16 cellular contexts compared by ENCODE assay signal in the genomic region with DNA sequence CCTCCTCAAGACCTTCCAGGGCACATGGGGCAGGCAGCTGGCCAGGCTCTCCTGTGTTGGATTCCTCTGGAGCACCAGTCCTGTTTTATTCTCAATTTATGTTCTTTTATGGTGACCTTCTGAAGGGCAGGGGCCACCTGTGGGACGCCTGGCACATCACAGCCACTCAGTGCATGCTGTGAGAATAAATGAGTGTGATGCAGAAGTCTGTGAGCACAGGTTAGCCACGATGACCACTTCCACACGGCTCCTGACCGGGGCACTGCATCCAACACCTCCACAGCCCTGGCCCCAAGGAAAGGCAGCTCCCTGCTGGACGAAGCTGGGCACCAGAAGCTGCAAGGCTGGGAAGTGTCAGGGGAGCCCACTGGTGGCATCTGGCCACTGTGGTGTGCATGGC.
DNase-seq lines count a peak whose midpoint lies in the region; ATAC-seq, FAIRE-seq and TF ChIP-seq lines count a peak whose summit lies in the region.
"Had no signal": no experiment of that assay in that cellular context is flagged by ENCODE, and none has a peak within 500 bp of the region (broad histone marks: within the 10 kb centered on the region; RNA-seq: fewer than 3 reads in every experiment).

No MANE protein-coding gene starts in this region.

- H2AFZ ChIP-seq in keratinocyte (ENCODE audit: control insufficient read depth, low read length) = no peak overlapping the region
- H2AFZ ChIP-seq: GM23338 had no signal

- CTCF ChIA-PET in HEK293 (lab: Yijun Ruan, JAX) = no interaction called here

- TF ChIP-seq CTCF in HEK293 (tag by site-specific recombination; IDR thresholded peaks at IDR 0.05) (no peak), keratinocyte (optimal IDR thresholded peaks at IDR 0.05 in 1 of 3, IDR thresholded peaks at IDR 0.05 in 1 of 3, conservative IDR thresholded peaks at IDR 0.05 in 1 of 3; ENCODE audit: extremely low read depth in 1 of 3, insufficient read depth in 2 of 3, low read length in 3 of 3) (no peak)

- H3K9me3 Mint-ChIP-seq in stimulated activated effector memory CD8-positive, alpha-beta T cell treated with anti-CD3 and anti-CD28 coated beads, Interleukin-12 subunit alpha, Interleukin-12 subunit beta, amount 100 ng/mL, for 72 hours = no peaks in the 10 kb centered on the region
- H3K9me3 Mint-ChIP-seq: GM23338 had no signal

- POLR2A ChIA-PET in HEK293 (lab: Yijun Ruan, JAX) = no interaction called here

- no peaks in the 10 kb centered on the region for H3K79me2 ChIP-seq in keratinocyte (ENCODE audit: control insufficient read depth, insufficient read depth, low read length)

- H3K27ac ChIP-seq in HEK293 (ENCODE audit: extremely low read depth, low read depth, low read length) (no peak overlapping the region), keratinocyte (ENCODE audit: control insufficient read depth, insufficient read depth, low read length) (peak overlapping the region; percentile 79)
- H3K27ac ChIP-seq: HL-60 had no signal

- H3K4me1 ChIP-seq in HEK293 (ENCODE audit: control insufficient read depth, insufficient read depth, low read length) (no peaks in the 10 kb centered on the region), keratinocyte (ENCODE audit: control insufficient read depth, extremely low read depth, insufficient read depth, low read length) (peaks cover 57% of the 10 kb centered on the region)

- H4K20me1 ChIP-seq in keratinocyte (ENCODE audit: control insufficient read depth, extremely low read depth, insufficient read depth, low read length) = no peaks in the 10 kb centered on the region

- H3K27me3 Mint-ChIP-seq in T-helper 17 cell = no peaks in the 10 kb centered on the region

- H3K27me3 ChIP-seq in keratinocyte (ENCODE audit: control insufficient read depth, extremely low read depth, insufficient read depth, low read length) = no peaks in the 10 kb centered on the region

- no peak overlapping the region for H3K4me3 ChIP-seq in HEK293 (ENCODE audit: low read depth, low read length)
- H3K4me3 ChIP-seq in keratinocyte (ENCODE audit: control insufficient read depth in 2 of 3, extremely low read depth in 1 of 3, insufficient read depth in 2 of 3, low read depth in 1 of 3, low read length in 3 of 3) = no peak overlapping the region
- H3K4me3 ChIP-seq: GM23338 had no signal

- FAIRE-seq in keratinocyte (lab: Jason Lieb, UNC) = no peak
- FAIRE-seq: HTR-8/SVneo had no signal

- H3K9me1 ChIP-seq in keratinocyte (ENCODE audit: control insufficient read depth, extremely low read depth, insufficient read depth, low read length) = no peaks in the 10 kb centered on the region

- peak overlapping the region; percentile 41 for H3K27ac Mint-ChIP-seq in T-helper 17 cell
- H3K27ac Mint-ChIP-seq in stimulated activated effector memory CD8-positive, alpha-beta T cell treated with anti-CD3 and anti-CD28 coated beads, Interleukin-12 subunit alpha, Interleukin-12 subunit beta, amount 100 ng/mL, for 72 hours = peak overlapping the region; percentile 20
- H3K27ac Mint-ChIP-seq: GM23338 had no signal

- no peak overlapping the region for H3K4me2 ChIP-seq in keratinocyte (ENCODE audit: control insufficient read depth, extremely low read depth, insufficient read depth, low read depth, low read length)
- H3K4me2 ChIP-seq: GM23338 had no signal

- no peaks in the 10 kb centered on the region for H3K9me3 ChIP-seq in HEK293 (ENCODE audit: control insufficient read depth, insufficient read depth, low read depth, low read length)
- no peaks in the 10 kb centered on the region for H3K9me3 ChIP-seq in T-helper 17 cell (ENCODE audit: control insufficient read depth, low read length, poor library complexity, severe bottlenecking)
- H3K9me3 ChIP-seq in keratinocyte (ENCODE audit: control insufficient read depth, low read depth, low read length) = no peaks in the 10 kb centered on the region

- H3K36me3 ChIP-seq in HEK293 (ENCODE audit: control insufficient read depth in 2 of 2, insufficient read depth in 1 of 2, low read length in 2 of 2) = no peaks in the 10 kb centered on the region
- H3K36me3 ChIP-seq in keratinocyte (ENCODE audit: control insufficient read depth in 2 of 2, extremely low read depth in 1 of 2, insufficient read depth in 2 of 2, low read length in 2 of 2) = no peaks in the 10 kb centered on the region

- H3K4me1 Mint-ChIP-seq in T-helper 17 cell = peaks cover 7% of the 10 kb centered on the region
- H3K4me1 Mint-ChIP-seq in stimulated activated effector memory CD8-positive, alpha-beta T cell treated with anti-CD3 and anti-CD28 coated beads, Interleukin-12 subunit alpha, Interleukin-12 subunit beta, amount 100 ng/mL, for 72 hours = peaks cover 29% of the 10 kb centered on the region

- H3K4me3 Mint-ChIP-seq in T-helper 17 cell = no peak overlapping the region
- no peak overlapping the region for H3K4me3 Mint-ChIP-seq in stimulated activated effector memory CD8-positive, alpha-beta T cell treated with anti-CD3 and anti-CD28 coated beads, Interleukin-12 subunit alpha, Interleukin-12 subunit beta, amount 100 ng/mL, for 72 hours
- H3K4me3 Mint-ChIP-seq: GM23338 had no signal

- ATAC-seq in T-helper 17 cell (no peak), GM21367 (IDR thresholded peaks at IDR 0.05; ENCODE audit: unreplicated experiment) (no peak), HG02623 (IDR thresholded peaks at IDR 0.05; ENCODE audit: unreplicated experiment) (no peak)
- no peak for ATAC-seq in stimulated activated effector memory CD8-positive, alpha-beta T cell treated with anti-CD3 and anti-CD28 coated beads, Interleukin-12 subunit alpha, Interleukin-12 subunit beta, amount 100 ng/mL, for 72 hours
- ATAC-seq: GM23338, HCT116 had no signal

- DNase-seq in T-helper 17 cell = no peak
- DNase-seq in keratinocyte (ENCODE audit: low read depth, low spot score) = no peak
- no peak for DNase-seq in stimulated activated effector memory CD8-positive, alpha-beta T cell treated with anti-CD3 and anti-CD28 coated beads, Interleukin-12 subunit alpha, Interleukin-12 subunit beta, amount 100 ng/mL, for 72 hours (ENCODE audit: low spot score in 2 of 2)
- DNase-seq in HUDEP-2 (lab: John Stamatoyannopoulos, UW; ENCODE audit: unreplicated experiment in 76 of 76) = no peak
- DNase-seq: C1 segment of cervical spinal cord, DMS79 treated with DMSO at 0.1 percent for 48 hours, NCI-H1105, NCI-H1694, NCI-H524 had no signal

- peak overlapping the region; percentile 53 for H3K9ac ChIP-seq in keratinocyte (ENCODE audit: control insufficient read depth, extremely low read depth, insufficient read depth, low read length)

- H3K36me3 Mint-ChIP-seq in T-helper 17 cell (ENCODE audit: low read depth) = peaks cover 4% of the 10 kb centered on the region
- no peaks in the 10 kb centered on the region for H3K36me3 Mint-ChIP-seq in stimulated activated effector memory CD8-positive, alpha-beta T cell treated with anti-CD3 and anti-CD28 coated beads, Interleukin-12 subunit alpha, Interleukin-12 subunit beta, amount 100 ng/mL, for 72 hours

- dilution Hi-C loops in keratinocyte (cut with MboI; ENCODE audit: extremely low pct_ligation_motif_present, low sequenced_read_pairs) = no loop called here

TF ChIP-seq in HEK293, 187 proteins besides CTCF, POLR2A, EP300 and RAD21:
- TF ChIP-seq ZNF366 (tag by site-specific recombination; conservative IDR thresholded peaks at IDR 0.05) (no peak), ZEB2 (tag by site-specific recombination; IDR thresholded peaks at IDR 0.05) (no peak), SCRT1 (tag by site-specific recombination; IDR thresholded peaks at IDR 0.05; ENCODE audit: borderline replicate concordance) (no peak), ZFP3 (tag by site-specific recombination; IDR thresholded peaks at IDR 0.05; ENCODE audit: low read depth) (no peak), SCRT2 (tag by site-specific recombination; IDR thresholded peaks at IDR 0.05) (0 out of 2 replicates have a peak, but pooled peaks have one; percentile 23)
- TF ChIP-seq, protein P1, sequence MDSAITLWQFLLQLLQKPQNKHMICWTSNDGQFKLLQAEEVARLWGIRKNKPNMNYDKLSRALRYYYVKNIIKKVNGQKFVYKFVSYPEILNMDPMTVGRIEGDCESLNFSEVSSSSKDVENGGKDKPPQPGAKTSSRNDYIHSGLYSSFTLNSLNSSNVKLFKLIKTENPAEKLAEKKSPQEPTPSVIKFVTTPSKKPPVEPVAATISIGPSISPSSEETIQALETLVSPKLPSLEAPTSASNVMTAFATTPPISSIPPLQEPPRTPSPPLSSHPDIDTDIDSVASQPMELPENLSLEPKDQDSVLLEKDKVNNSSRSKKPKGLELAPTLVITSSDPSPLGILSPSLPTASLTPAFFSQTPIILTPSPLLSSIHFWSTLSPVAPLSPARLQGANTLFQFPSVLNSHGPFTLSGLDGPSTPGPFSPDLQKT (IDR thresholded peaks at IDR 0.05; ENCODE audit: borderline replicate concordance, low read depth, low read length) = no peak
